ENCODE assay signal across 16 cellular contexts in genomic region chr1:117616356-117616755, GRCh38. TPM values are rescaled to one million over a fixed set of nuclear protein-coding genes. Genes with fewer than 3 reads are reported as not detected.
DNase-seq lines count a peak whose midpoint lies in the region; ATAC-seq and TF ChIP-seq lines count a peak whose summit lies in the region.
"Had no signal": no experiment of that assay in that cellular context is flagged by ENCODE, and none has a peak within 500 bp of the region (broad histone marks: within the 10 kb centered on the region; RNA-seq: fewer than 3 reads in every experiment).

No MANE protein-coding gene starts in this region.

- peaks cover 10% of the 10 kb centered on the region for H3K36me3 Mint-ChIP-seq in T-helper 2 cell treated with Interferon-gamma antibody and Interleukin-4, amounts not matched to agents 5 μg/mL and 100 μg/mL, for 36 hours (ENCODE audit: low read depth)

- H3K4me2 ChIP-seq in KMS-11: peak overlapping the region; percentile 21; the same call in 1 of the 2 replicates
- peak overlapping the region; percentile 79 for H3K4me2 ChIP-seq in OCI-LY3 (ENCODE audit: low read length)
- H3K4me2 ChIP-seq: BLaER1 had no signal

- H3K4me1 Mint-ChIP-seq in T-helper 2 cell treated with Interferon-gamma antibody and Interleukin-4, amounts not matched to agents 5 μg/mL and 100 μg/mL, for 36 hours (ENCODE audit: low read depth): peaks cover 61% of the 10 kb centered on the region

- no peaks in the 10 kb centered on the region for H3K9me3 Mint-ChIP-seq in T-helper 2 cell treated with Interferon-gamma antibody and Interleukin-4, amounts not matched to agents 5 μg/mL and 100 μg/mL, for 36 hours

- H3K4me3 ChIP-seq in KMS-11 (IDR thresholded peaks at IDR 0.05; ENCODE audit: insufficient read depth, low read depth, low read length) (no peak overlapping the region), OCI-LY3 (ENCODE audit: low read length) (no peak overlapping the region), mucosa of descending colon (no peak overlapping the region)
- H3K4me3 ChIP-seq: BLaER1 had no signal

- H3K27me3 Mint-ChIP-seq in T-helper 2 cell treated with Interferon-gamma antibody and Interleukin-4, amounts not matched to agents 5 μg/mL and 100 μg/mL, for 36 hours (ENCODE audit: low read depth): peaks cover 4% of the 10 kb centered on the region

- ATAC-seq in mucosa of descending colon (no peak), GM18861 (IDR thresholded peaks at IDR 0.05; ENCODE audit: unreplicated experiment) (no peak)

- H3K4me3 Mint-ChIP-seq in T-helper 2 cell treated with Interferon-gamma antibody and Interleukin-4, amounts not matched to agents 5 μg/mL and 100 μg/mL, for 36 hours: no peak overlapping the region

- H3K9ac ChIP-seq in KMS-11 (no peak overlapping the region), OCI-LY3 (ENCODE audit: low read length) (0 out of 2 replicates have a peak overlapping the region, but pooled peaks have one; percentile 8)
- H3K9ac ChIP-seq: BLaER1 had no signal

- peak overlapping the region; percentile 73; the same call in 1 of the 2 replicates for H3K27ac ChIP-seq in KMS-11
- H3K27ac ChIP-seq in OCI-LY3 (ENCODE audit: low read length): peak overlapping the region; percentile 60; the same call in 1 of the 2 replicates
- H3K27ac ChIP-seq: BLaER1 had no signal

- no peaks in the 10 kb centered on the region for H3K36me3 ChIP-seq in KMS-11 (ENCODE audit: insufficient read depth)
- peaks cover 19% of the 10 kb centered on the region for H3K36me3 ChIP-seq in OCI-LY3 (replicated peaks; ENCODE audit: low read depth, low read length)
- no peaks in the 10 kb centered on the region for H3K36me3 ChIP-seq in mucosa of descending colon (ENCODE audit: low read depth)
- H3K36me3 ChIP-seq: BLaER1 had no signal

- H3K9me3 ChIP-seq in OCI-LY3 (ENCODE audit: insufficient read depth, low read length) (peaks cover 10% of the 10 kb centered on the region; the same call in 1 of the 2 replicates), mucosa of descending colon (no peaks in the 10 kb centered on the region)
- H3K9me3 ChIP-seq: BLaER1 had no signal

- no peak for TF ChIP-seq CTCF in KMS-11 (conservative IDR thresholded peaks at IDR 0.05; ENCODE audit: low read depth, low read length)
- no peak for TF ChIP-seq CTCF in OCI-LY3 (IDR thresholded peaks at IDR 0.05; ENCODE audit: low read depth, low read length)
- no peak for TF ChIP-seq CTCF in mucosa of descending colon (IDR thresholded peaks at IDR 0.05)

- H3K27ac Mint-ChIP-seq in T-helper 2 cell treated with Interferon-gamma antibody and Interleukin-4, amounts not matched to agents 5 μg/mL and 100 μg/mL, for 36 hours: no peak overlapping the region

- H3K4me1 ChIP-seq in KMS-11 (ENCODE audit: low read depth, poor library complexity, severe bottlenecking): peaks cover 90% of the 10 kb centered on the region
- H3K4me1 ChIP-seq in OCI-LY3 (ENCODE audit: low read length): peaks cover 76% of the 10 kb centered on the region
- peaks cover 32% of the 10 kb centered on the region for H3K4me1 ChIP-seq in mucosa of descending colon (ENCODE audit: low read depth)
- H3K4me1 ChIP-seq: BLaER1 had no signal

- H4K20me1 ChIP-seq in KMS-11 (ENCODE audit: insufficient read depth) (no peaks in the 10 kb centered on the region), OCI-LY3 (ENCODE audit: insufficient read depth, low read length) (no peaks in the 10 kb centered on the region; the same call in 1 of the 2 replicates)
- H4K20me1 ChIP-seq: BLaER1 had no signal

- H3K27me3 ChIP-seq in KMS-11 (ENCODE audit: insufficient read depth, low read depth): no peaks in the 10 kb centered on the region
- no peaks in the 10 kb centered on the region for H3K27me3 ChIP-seq in OCI-LY3 (ENCODE audit: low read depth, low read length)
- H3K27me3 ChIP-seq: BLaER1 had no signal

- intact Hi-C loops in mucosa of descending colon (cut with DNase I, micrococcal nuclease): loop anchor here in 1 of 2 donors (10.0 kb wide), 1 partner anchor 58 kb away; no protein-coding TSS in a partner anchor

- H2AFZ ChIP-seq in KMS-11 (ENCODE audit: low read depth) (no peak overlapping the region), OCI-LY3 (ENCODE audit: low read depth, low read length) (no peak overlapping the region)

- peak; percentile 58 for DNase-seq in COR-L47 (lab: John Stamatoyannopoulos, UW)
- peak; percentile 62 to 69 (median 64) for DNase-seq in mucosa of descending colon
- DNase-seq in dedifferentiated amniotic fluid mesenchymal stem cell (ENCODE audit: extremely low spot score): no peak
- DNase-seq in T-helper 2 cell treated with Interferon-gamma antibody and Interleukin-4, amounts not matched to agents 5 μg/mL and 100 μg/mL, for 36 hours (ENCODE audit: low spot score): no peak
- no peak for DNase-seq in OCI-M2 (lab: John Stamatoyannopoulos, UW; ENCODE audit: unreplicated experiment)
- DNase-seq: activated effector memory CD4-positive, alpha-beta T cell treated with anti-CD3 and anti-CD28 coated beads, Interleukin-2, amount 50 U/mL, for 16 hours; amniotic stem cell; cerebellar nuclear complex; NCI-H524; stimulated activated CD4-positive, alpha-beta T cell treated with anti-CD3 and anti-CD28 coated beads, Interleukin-4, amount 100 ng/mL, for 1 hour; stimulated activated CD8-positive, alpha-beta memory T cell treated with anti-CD3 and anti-CD28 coated beads, Interleukin-4, amount 100 ng/mL, for 48 hours; T-helper 1 cell had no signal

- H3K79me2 ChIP-seq in KMS-11 (ENCODE audit: insufficient read depth, low read depth) (peaks cover 97% of the 10 kb centered on the region), OCI-LY3 (ENCODE audit: low read length) (peaks cover 30% of the 10 kb centered on the region)

RNA-seq across cellular contexts. Expression of gene TENT5C, which starts 10.5 kb away (rescaled TPM):
- total RNA-seq in mucosa of descending colon: 10 to 100 TPM; 16.5 to 37.4 (median 32.1) TPM

Comparison
In these comparisons a context has a peak if more than half of its experiments do, and no peak if none do; other contexts are left out.
1. DNase-seq: peak in COR-L47 (single experiment) and mucosa of descending colon (3 of 3); none in dedifferentiated amniotic fluid mesenchymal stem cell (single experiment), T-helper 2 cell treated with Interferon-gamma antibody and Interleukin-4, amounts not matched to agents 5 μg/mL and 100 μg/mL, for 36 hours (single experiment) and OCI-M2 (single experiment).